ENCODE assay signal across 8 cellular contexts in the genomic region with DNA sequence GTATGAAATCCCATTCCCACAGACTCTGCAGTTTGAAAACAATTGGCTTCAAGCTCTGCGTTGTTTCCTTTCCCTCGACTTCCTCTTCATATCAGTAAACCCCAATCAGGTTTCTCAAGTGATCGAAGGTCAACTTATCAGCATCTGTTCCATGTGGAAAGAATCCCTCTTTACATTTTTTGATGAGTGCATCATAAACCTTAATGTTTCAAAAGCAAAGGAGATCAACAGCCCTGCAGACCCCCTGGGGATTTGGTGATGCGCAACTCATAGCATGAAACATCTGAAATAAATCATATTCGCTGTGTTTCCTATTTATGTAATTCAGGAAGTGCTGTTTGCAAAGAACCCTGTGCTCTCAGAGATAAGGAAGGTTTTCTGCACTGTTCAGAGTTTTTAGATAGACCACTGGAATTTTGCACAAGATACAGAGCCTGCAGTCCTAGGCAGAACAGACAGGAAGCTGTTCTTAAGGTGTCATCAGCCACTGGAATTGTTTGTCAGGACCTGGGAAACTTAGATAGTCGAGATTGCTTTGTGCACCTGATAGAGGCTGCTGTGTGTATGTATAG.
DNase-seq lines count a peak whose midpoint lies in the region; TF ChIP-seq lines count a peak whose summit lies in the region.

No MANE protein-coding gene starts in this region.

- H3K23ac ChIP-seq in mesenchymal stem cell (ENCODE audit: low read length in 2 of 2): no peak overlapping the region

- peak overlapping the region in 8 of 11 experiments; percentile 14 to 52 (median 46); a peak in 10 of 22 replicates for H3K9ac ChIP-seq in BLaER1 treated with 17β-estradiol and CSF1 and Interleukin-3, amounts not matched to agents 10 nM and 100 nM
- no peak overlapping the region for H3K9ac ChIP-seq in adipocyte (ENCODE audit: low read length)
- H3K9ac ChIP-seq in mesenchymal stem cell (ENCODE audit: low read length): peak overlapping the region; percentile 13
- H3K9ac ChIP-seq in mammary epithelial cell (ENCODE audit: insufficient read depth, low read length): no peak overlapping the region

- H3K4me1 ChIP-seq in BLaER1 treated with 17β-estradiol and CSF1 and Interleukin-3, amounts not matched to agents 10 nM and 100 nM: peaks cover 22 to 41% (median 26%) of the 10 kb centered on the region in 10 experiments
- H3K4me1 ChIP-seq in adipocyte (ENCODE audit: control insufficient read depth, insufficient read depth, low read length) (peaks cover 5% of the 10 kb centered on the region), mesenchymal stem cell (ENCODE audit: control insufficient read depth, insufficient read depth, low read depth, low read length) (no peaks in the 10 kb centered on the region), mammary epithelial cell (ENCODE audit: insufficient read depth, low read length) (peaks cover 3% of the 10 kb centered on the region)

- H4K20me1 ChIP-seq in BLaER1 treated with 17β-estradiol and CSF1 and Interleukin-3, amounts not matched to agents 10 nM and 100 nM: no peaks in the 10 kb centered on the region
- no peaks in the 10 kb centered on the region for H4K20me1 ChIP-seq in mammary epithelial cell (ENCODE audit: insufficient read depth, low read length)

- H3K4me1 Mint-ChIP-seq in activated CD4-positive, alpha-beta memory T cell treated with anti-CD3 and anti-CD28 coated beads for 36 hours (ENCODE audit: low read depth): peaks cover 18% of the 10 kb centered on the region

- no peak overlapping the region for H2BK120ac ChIP-seq in mesenchymal stem cell (ENCODE audit: low read depth, low read length)

- no peaks in the 10 kb centered on the region for H3K27me3 Mint-ChIP-seq in activated CD4-positive, alpha-beta memory T cell treated with anti-CD3 and anti-CD28 coated beads for 36 hours

- no peaks in the 10 kb centered on the region for H3K36me3 ChIP-seq in BLaER1 treated with 17β-estradiol and CSF1 and Interleukin-3, amounts not matched to agents 10 nM and 100 nM
- no peaks in the 10 kb centered on the region for H3K36me3 ChIP-seq in adipocyte (ENCODE audit: control insufficient read depth, insufficient read depth, low read length, severe bottlenecking)
- H3K36me3 ChIP-seq in mesenchymal stem cell (ENCODE audit: control insufficient read depth in 1 of 2, insufficient read depth in 2 of 2, low read depth in 1 of 2, low read length in 2 of 2): no peaks in the 10 kb centered on the region
- H3K36me3 ChIP-seq in mammary epithelial cell (ENCODE audit: insufficient read depth, low read length): no peaks in the 10 kb centered on the region

- H3K9me3 ChIP-seq in BLaER1 treated with 17β-estradiol and CSF1 and Interleukin-3, amounts not matched to agents 10 nM and 100 nM (replicated peaks in 1 of 11): peaks cover 0 to 10% (median 0%) of the 10 kb centered on the region in 11 experiments; a peak in 5 of 22 replicates
- peaks cover 4% of the 10 kb centered on the region for H3K9me3 ChIP-seq in adipocyte (ENCODE audit: control insufficient read depth, low read length)
- H3K9me3 ChIP-seq in mesenchymal stem cell (ENCODE audit: control insufficient read depth, low read length): no peaks in the 10 kb centered on the region
- no peaks in the 10 kb centered on the region for H3K9me3 ChIP-seq in mammary epithelial cell (replicated peaks; ENCODE audit: insufficient read depth, low read length)

- H3K14ac ChIP-seq in mesenchymal stem cell (ENCODE audit: low read length in 2 of 2): no peak overlapping the region

- no peaks in the 10 kb centered on the region for H3K9me3 Mint-ChIP-seq in activated CD4-positive, alpha-beta memory T cell treated with anti-CD3 and anti-CD28 coated beads for 36 hours

- H2AFZ ChIP-seq in mesenchymal stem cell (ENCODE audit: low read depth, low read length) (no peak overlapping the region), mammary epithelial cell (ENCODE audit: low read depth, low read length) (no peak overlapping the region)

- H3K79me1 ChIP-seq in mesenchymal stem cell (replicated peaks; ENCODE audit: low read length, poor library complexity, severe bottlenecking): no peaks in the 10 kb centered on the region

- H3K27me3 ChIP-seq in BLaER1 treated with 17β-estradiol and CSF1 and Interleukin-3, amounts not matched to agents 10 nM and 100 nM: no peaks in the 10 kb centered on the region
- H3K27me3 ChIP-seq in adipocyte (replicated peaks; ENCODE audit: control insufficient read depth, insufficient read depth, low read length) (no peaks in the 10 kb centered on the region), mesenchymal stem cell (ENCODE audit: control insufficient read depth in 1 of 2, insufficient read depth in 1 of 2, low read length in 2 of 2) (no peaks in the 10 kb centered on the region), mammary epithelial cell (ENCODE audit: insufficient read depth, low read length) (no peaks in the 10 kb centered on the region)

- no peak for TF ChIP-seq CTCF in mammary epithelial cell (conservative IDR thresholded peaks at IDR 0.05 in 1 of 2, IDR thresholded peaks at IDR 0.05 in 1 of 2; ENCODE audit: extremely low read depth in 1 of 2, insufficient read depth in 1 of 2, low read depth in 1 of 2, low read length in 2 of 2)

- in situ Hi-C loops in KBM-7 (cut with MboI; ENCODE audit: low pct_unique_long_range_greater_than_20kb, low sequenced_read_pairs): no loop called here
- in situ Hi-C loops in mammary epithelial cell (cut with MboI; ENCODE audit: low sequenced_read_pairs in 2 of 2): no loop called here

- no peak overlapping the region for H2BK15ac ChIP-seq in mesenchymal stem cell (ENCODE audit: low read depth, poor library complexity, severe bottlenecking)

- H3K4me3 ChIP-seq in BLaER1 treated with 17β-estradiol and CSF1 and Interleukin-3, amounts not matched to agents 10 nM and 100 nM: peak overlapping the region in 7 of 10 experiments; percentile 21 to 53 (median 36); a peak in 8 of 20 replicates
- H3K4me3 ChIP-seq in adipocyte (ENCODE audit: low read length) (peak overlapping the region; percentile 53), mesenchymal stem cell (ENCODE audit: insufficient read depth in 1 of 2, low read depth in 1 of 2, low read length in 2 of 2) (peak overlapping the region in 1 of 2 experiments; percentile 31), mammary epithelial cell (replicated peaks in 1 of 3; ENCODE audit: insufficient read depth in 1 of 3, low read depth in 2 of 3, low read length in 3 of 3) (no peak overlapping the region)

- 33% methylated on average over 6 of the region's 6 CpGs for WGBS in mesenchymal stem cell
- WGBS in mammary epithelial cell (ENCODE audit: low coverage, missing lambda C conversion rate): 82% methylated on average over 6 of the region's 6 CpGs

- peak; percentile 76 for DNase-seq in KBM-7
- peak; percentile 68 for DNase-seq in adipocyte (ENCODE audit: low read depth)
- DNase-seq in mesenchymal stem cell: peak; percentile 28
- DNase-seq in RPMI8226: no peak
- no peak for DNase-seq in mammary epithelial cell
- DNase-seq in activated CD4-positive, alpha-beta memory T cell treated with anti-CD3 and anti-CD28 coated beads for 36 hours: no peak
- no peak for DNase-seq in GDM1 (lab: John Stamatoyannopoulos, UW)

- H3K27ac ChIP-seq in BLaER1 treated with 17β-estradiol and CSF1 and Interleukin-3, amounts not matched to agents 10 nM and 100 nM: peak overlapping the region in 9 of 11 experiments; percentile 47 to 80 (median 64); a peak in 18 of 22 replicates
- H3K27ac ChIP-seq in mesenchymal stem cell (ENCODE audit: low read length, poor library complexity, severe bottlenecking): no peak overlapping the region
- no peak overlapping the region for H3K27ac ChIP-seq in mammary epithelial cell (ENCODE audit: insufficient read depth, low read depth, low read length)

- H2AK5ac ChIP-seq in mesenchymal stem cell (ENCODE audit: low read length, severe bottlenecking): no peak overlapping the region

- no TSS peak for BruUV-seq in mammary epithelial cell (replicated peaks; lab: Mats Ljungman, UMichigan)

- H4K91ac ChIP-seq in mesenchymal stem cell (ENCODE audit: low read length): no peak overlapping the region

- no peak overlapping the region for H3K18ac ChIP-seq in mesenchymal stem cell (ENCODE audit: low read depth in 1 of 2, low read length in 2 of 2)

- dilution Hi-C loops in mammary epithelial cell (cut with HindIII; ENCODE audit: low sequenced_read_pairs): no loop called here

- H3K4me2 ChIP-seq in BLaER1 treated with 17β-estradiol and CSF1 and Interleukin-3, amounts not matched to agents 10 nM and 100 nM: peak overlapping the region; percentile 56 to 84 (median 70)
- H3K4me2 ChIP-seq in mesenchymal stem cell (ENCODE audit: low read length, poor library complexity, severe bottlenecking) (no peak overlapping the region), mammary epithelial cell (ENCODE audit: insufficient read depth, low read depth, low read length) (no peak overlapping the region)

- H3K79me2 ChIP-seq in mammary epithelial cell (ENCODE audit: insufficient read depth, low read length): no peaks in the 10 kb centered on the region

- H3K4me3 Mint-ChIP-seq in activated CD4-positive, alpha-beta memory T cell treated with anti-CD3 and anti-CD28 coated beads for 36 hours: no peak overlapping the region

- no peak overlapping the region for H4K8ac ChIP-seq in mesenchymal stem cell (ENCODE audit: low read length)

- POLR2A ChIA-PET in activated CD4-positive, alpha-beta memory T cell treated with anti-CD3 and anti-CD28 coated beads for 36 hours (lab: Charles Lee): no interaction called here

- H3K4ac ChIP-seq in mesenchymal stem cell (ENCODE audit: low read depth in 1 of 2, low read length in 2 of 2): no peak overlapping the region

- no peaks in the 10 kb centered on the region for H3K36me3 Mint-ChIP-seq in activated CD4-positive, alpha-beta memory T cell treated with anti-CD3 and anti-CD28 coated beads for 36 hours

- CTCF ChIA-PET in mammary epithelial cell (lab: Charles Lee; ENCODE audit: low non-redundant PET): no interaction called here
- CTCF ChIA-PET in activated CD4-positive, alpha-beta memory T cell treated with anti-CD3 and anti-CD28 coated beads for 36 hours (lab: Charles Lee): no interaction called here

- no peak overlapping the region for H2BK5ac ChIP-seq in mesenchymal stem cell (ENCODE audit: low read depth, low read length, poor library complexity, severe bottlenecking)

- H2BK12ac ChIP-seq in mesenchymal stem cell (ENCODE audit: low read length in 2 of 2): no peak overlapping the region

- intact Hi-C loops in mammary epithelial cell (cut with micrococcal nuclease): no loop called here
- intact Hi-C loops in activated CD4-positive, alpha-beta memory T cell treated with anti-CD3 and anti-CD28 coated beads for 36 hours (cut with micrococcal nuclease): no loop called here

- no peak overlapping the region for H3K27ac Mint-ChIP-seq in activated CD4-positive, alpha-beta memory T cell treated with anti-CD3 and anti-CD28 coated beads for 36 hours

Comparison
In these comparisons a context has a peak if more than half of its experiments do, and no peak if none do; other contexts are left out.
1. H3K27ac ChIP-seq: peak in BLaER1 treated with 17β-estradiol and CSF1 and Interleukin-3, amounts not matched to agents 10 nM and 100 nM (9 of 11); none in mesenchymal stem cell (single experiment) and mammary epithelial cell (single experiment).
2. H3K4me2 ChIP-seq: peak in BLaER1 treated with 17β-estradiol and CSF1 and Interleukin-3, amounts not matched to agents 10 nM and 100 nM (11 of 11); none in mesenchymal stem cell (single experiment) and mammary epithelial cell (single experiment).
3. H3K4me3 ChIP-seq: peak in BLaER1 treated with 17β-estradiol and CSF1 and Interleukin-3, amounts not matched to agents 10 nM and 100 nM (7 of 10) and adipocyte (single experiment); none in mammary epithelial cell (0 of 3).
4. H3K9ac ChIP-seq: peak in BLaER1 treated with 17β-estradiol and CSF1 and Interleukin-3, amounts not matched to agents 10 nM and 100 nM (8 of 11) and mesenchymal stem cell (single experiment); none in adipocyte (single experiment) and mammary epithelial cell (single experiment).
5. DNase-seq: peak in KBM-7 (single experiment), adipocyte (single experiment) and mesenchymal stem cell (single experiment); none in RPMI8226 (single experiment), mammary epithelial cell (single experiment), activated CD4-positive, alpha-beta memory T cell treated with anti-CD3 and anti-CD28 coated beads for 36 hours (single experiment) and GDM1 (single experiment).